In the genomic region with DNA sequence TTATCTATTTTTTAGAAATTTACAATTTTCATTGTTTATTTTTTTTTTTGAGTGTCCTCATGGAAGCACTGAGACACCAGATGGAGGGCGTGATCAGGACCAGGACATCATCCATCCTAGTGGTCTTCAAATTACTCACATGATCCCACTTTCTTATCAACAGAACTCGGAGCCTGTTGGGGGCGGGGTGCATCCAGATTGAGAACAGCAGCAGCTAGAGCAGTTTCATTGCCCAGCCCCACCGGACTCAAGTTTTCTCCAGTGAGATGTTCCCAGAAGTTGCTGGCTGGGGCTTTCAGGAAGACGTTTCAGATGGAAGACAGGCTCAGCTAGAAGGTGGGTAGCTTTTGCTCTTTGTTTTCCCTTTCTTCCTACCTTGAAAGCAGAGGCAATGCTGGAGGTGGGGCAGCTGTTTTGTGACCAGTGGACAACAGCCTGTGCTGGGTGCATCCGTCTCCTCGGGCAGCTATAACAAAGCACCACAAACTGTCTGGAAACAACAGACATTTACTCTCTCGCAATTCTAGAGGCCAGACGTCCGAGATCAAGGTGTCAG, we compare ENCODE assay signal across 23 cellular contexts.
"Had no signal": no experiment of that assay in that cellular context is flagged by ENCODE, and none has a peak within 500 bp of the region (broad histone marks: within the 10 kb centered on the region; RNA-seq: fewer than 3 reads in every experiment).

No MANE protein-coding gene starts in this region.

- H3K27me3 Mint-ChIP-seq: dendritic cell treated with granulocyte-macrophage colony-stimulating factor and Interleukin-4, amounts not matched to agents 40 ng/mL and 50 ng/mL, for 4 days had no signal

- H3K4me1 ChIP-seq: colonic mucosa, foreskin keratinocyte, gastrocnemius medialis, gastroesophageal sphincter, heart left ventricle had no signal

- H3K36me3 ChIP-seq: colonic mucosa, esophagus squamous epithelium, gastrocnemius medialis, gastroesophageal sphincter, heart left ventricle had no signal

- H3K9me3 Mint-ChIP-seq: dendritic cell treated with granulocyte-macrophage colony-stimulating factor and Interleukin-4, amounts not matched to agents 40 ng/mL and 50 ng/mL, for 4 days had no signal

- ATAC-seq: effector memory CD8-positive, alpha-beta T cell; esophagus mucosa; foreskin keratinocyte; gastrocnemius medialis; gastroesophageal sphincter; heart left ventricle had no signal

- DNase-seq: colonic mucosa; cortex of kidney; dermis blood vessel endothelial cell; dorsolateral prefrontal cortex; effector CD4-positive, alpha-beta T cell; effector CD8-positive, alpha-beta T cell; effector memory CD4-positive, alpha-beta T cell; effector memory CD8-positive, alpha-beta T cell; endodermal cell; erythroblast; esophagus squamous epithelium; foreskin fibroblast; foreskin keratinocyte; foreskin melanocyte; gastrocnemius medialis; glutamatergic neuron; head of caudate nucleus; heart left ventricle had no signal

- H3K4me3 Mint-ChIP-seq: dendritic cell treated with granulocyte-macrophage colony-stimulating factor and Interleukin-4, amounts not matched to agents 40 ng/mL and 50 ng/mL, for 4 days; effector memory CD8-positive, alpha-beta T cell; endodermal cell had no signal

- H3K4me1 Mint-ChIP-seq: endodermal cell had no signal

- H3K4me3 ChIP-seq: colonic mucosa, coronary artery, dorsolateral prefrontal cortex, esophagus squamous epithelium, gastrocnemius medialis, gastroesophageal sphincter, heart left ventricle had no signal

- H3K27me3 ChIP-seq: colonic mucosa, foreskin keratinocyte had no signal

- H3K27ac Mint-ChIP-seq: dendritic cell treated with granulocyte-macrophage colony-stimulating factor and Interleukin-4, amounts not matched to agents 40 ng/mL and 50 ng/mL, for 4 days; effector memory CD8-positive, alpha-beta T cell; endodermal cell had no signal

- H3K9me3 ChIP-seq: colonic mucosa, gastrocnemius medialis had no signal

- H3K27ac ChIP-seq: colonic mucosa, coronary artery, dorsolateral prefrontal cortex, epithelial cell of prostate, esophagus squamous epithelium, foreskin keratinocyte, gastrocnemius medialis, gastroesophageal sphincter, heart left ventricle had no signal
